In genomic region chr21:41926807-41927171, GRCh38 we compare ENCODE assay signal across 9 cellular contexts. TPM values are rescaled to one million over a fixed set of nuclear protein-coding genes. Genes with fewer than 3 reads are reported as not detected.
DNase-seq lines count a peak whose midpoint lies in the region; ATAC-seq, FAIRE-seq and TF ChIP-seq lines count a peak whose summit lies in the region.
"Had no signal": no experiment of that assay in that cellular context is flagged by ENCODE, and none has a peak within 500 bp of the region (broad histone marks: within the 10 kb centered on the region; RNA-seq: fewer than 3 reads in every experiment).

No MANE protein-coding gene starts in this region.

- no peaks in the 10 kb centered on the region for H3K36me3 ChIP-seq in CD8-positive, alpha-beta memory T cell (ENCODE audit: insufficient read depth, low read length)
- H3K36me3 ChIP-seq in IMR-90 (ENCODE audit: control insufficient read depth, insufficient read depth, low read length) (no peaks in the 10 kb centered on the region; the same call in 1 of the 2 replicates), osteoblast (ENCODE audit: insufficient read depth, low read length) (peaks cover 3% of the 10 kb centered on the region)

- no peak overlapping the region for H2BK15ac ChIP-seq in IMR-90 (ENCODE audit: low read depth, low read length)

- no peaks in the 10 kb centered on the region for H3K9me3 Mint-ChIP-seq in CD8-positive, alpha-beta memory T cell
- H3K9me3 Mint-ChIP-seq in dendritic cell treated with granulocyte-macrophage colony-stimulating factor and Interleukin-4, amounts not matched to agents 40 ng/mL and 50 ng/mL, for 4 days = no peaks in the 10 kb centered on the region

- H3K18ac ChIP-seq in IMR-90 (ENCODE audit: low read depth, low read length) = peak overlapping the region; percentile 98

- H3K4me3 ChIP-seq in CD8-positive, alpha-beta memory T cell (ENCODE audit: low read length) = peak overlapping the region; percentile 66
- peak overlapping the region; percentile 52 for H3K4me3 ChIP-seq in IMR-90 (ENCODE audit: insufficient read depth, low read depth, low read length)
- H3K4me3 ChIP-seq in osteoblast (ENCODE audit: insufficient read depth, low read length) = peak overlapping the region; percentile 63

- H3K27ac ChIP-seq in CD8-positive, alpha-beta memory T cell (ENCODE audit: low read depth, low read length) = peak overlapping the region; percentile 71
- H3K27ac ChIP-seq in IMR-90 (ENCODE audit: insufficient read depth, low read length) = peak overlapping the region; percentile 96; the same call in 1 of the 2 replicates
- H3K27ac ChIP-seq in osteoblast (ENCODE audit: low read depth, low read length) = peak overlapping the region; percentile 99

- peaks cover 29% of the 10 kb centered on the region for H3K79me2 ChIP-seq in osteoblast (ENCODE audit: insufficient read depth, low read length)

- peak overlapping the region; percentile 80 for H2BK5ac ChIP-seq in IMR-90 (ENCODE audit: low read depth, low read length, poor library complexity, severe bottlenecking)

- no peaks in the 10 kb centered on the region for H3K27me3 ChIP-seq in CD8-positive, alpha-beta memory T cell (ENCODE audit: insufficient read depth, low read length, poor library complexity, severe bottlenecking)
- H3K27me3 ChIP-seq in IMR-90 (ENCODE audit: control insufficient read depth, insufficient read depth, low read length) (no peaks in the 10 kb centered on the region), osteoblast (ENCODE audit: insufficient read depth, low read length) (no peaks in the 10 kb centered on the region)

- in situ Hi-C loops in IMR-90 (cut with MboI; ENCODE audit: low sequenced_read_pairs) = no loop called here

- POLR2A ChIA-PET in CD8-positive, alpha-beta memory T cell (lab: Charles Lee) = interaction anchor here (1.1 to 3.4 kb wide), 3 partner anchors 48 to 137 kb away, joined by 3 to 24 read pairs (median 5); partner anchors contain the start of gene PRDM15
- POLR2A ChIA-PET in IMR-90 (lab: Charles Lee; ENCODE audit: unreplicated experiment) = interaction anchor here (0.5 to 1.3 kb wide), 2 partner anchors 30 to 117 kb away, joined by 3 read pairs; no protein-coding TSS in a partner anchor

- no peak overlapping the region for H3K14ac ChIP-seq in IMR-90 (replicated peaks; ENCODE audit: low read depth, low read length)

- no peak for TF ChIP-seq RAD21 in IMR-90 (IDR thresholded peaks at IDR 0.05; ENCODE audit: low read length)

- no peak for TF ChIP-seq POLR2A in IMR-90 (IDR thresholded peaks at IDR 0.05; ENCODE audit: low read depth, low read length)

- CTCF ChIA-PET in CD8-positive, alpha-beta memory T cell (lab: Charles Lee) = interaction anchor here (1.1 to 1.4 kb wide), 3 partner anchors 47 to 191 kb away, joined by 3 to 15 read pairs (median 4); partner anchors contain the start of gene PRDM15
- CTCF ChIA-PET in IMR-90 (lab: Yijun Ruan, JAX) = interaction anchor here (1.5 kb wide), 1 partner anchor 314 kb away, joined by 4 read pairs; no protein-coding TSS in a partner anchor

- DNase-seq in CD8-positive, alpha-beta memory T cell = no peak
- DNase-seq in IMR-90 (no peak), osteoblast (ENCODE audit: insufficient read length, low spot score, missing footprints) (no peak), C1 segment of cervical spinal cord (lab: John Stamatoyannopoulos, UW) (no peak), posterior cingulate gyrus (no peak), urothelium cell line (ENCODE audit: low spot score) (no peak)
- DNase-seq: NCI-H1105 treated with DMSO at 0.1 percent for 48 hours had no signal

- intact Hi-C loops in IMR-90 (cut with micrococcal nuclease) (no loop called here), posterior cingulate gyrus (cut with DNase I) (no loop called here)
- intact Hi-C loops in dendritic cell treated with granulocyte-macrophage colony-stimulating factor and Interleukin-4, amounts not matched to agents 40 ng/mL and 50 ng/mL, for 4 days (cut with micrococcal nuclease) = loop anchor here (2.0 to 5.0 kb wide), 2 partner anchors 26 to 81 kb away; no protein-coding TSS in a partner anchor

- H4K5ac ChIP-seq in IMR-90 (ENCODE audit: low read depth, low read length) = peak overlapping the region; percentile 99

- H2BK20ac ChIP-seq in IMR-90 (ENCODE audit: low read depth, low read length) = no peak overlapping the region

- FAIRE-seq in urothelium cell line (lab: Jason Lieb, UNC) = no peak

- peaks cover 27 to 52% of the 10 kb centered on the region in 2 experiments for H3K79me1 ChIP-seq in IMR-90 (ENCODE audit: low read depth in 1 of 2, low read length in 2 of 2)

- H4K20me1 ChIP-seq in IMR-90 (ENCODE audit: insufficient read depth, low read length) (no peaks in the 10 kb centered on the region), osteoblast (ENCODE audit: insufficient read depth, low read length) (no peaks in the 10 kb centered on the region)

- peak overlapping the region; percentile 99 for H3K4me2 ChIP-seq in IMR-90 (ENCODE audit: low read depth, low read length)
- H3K4me2 ChIP-seq in osteoblast (ENCODE audit: insufficient read depth, low read length) = peak overlapping the region; percentile 88

- H3K4me1 Mint-ChIP-seq in CD8-positive, alpha-beta memory T cell = peaks cover 33 to 53% (median 43%) of the 10 kb centered on the region in 3 donors
- H3K4me1 Mint-ChIP-seq in dendritic cell treated with granulocyte-macrophage colony-stimulating factor and Interleukin-4, amounts not matched to agents 40 ng/mL and 50 ng/mL, for 4 days (ENCODE audit: low read depth) = peaks cover 91% of the 10 kb centered on the region

- H2AK5ac ChIP-seq in IMR-90 (ENCODE audit: low read depth, low read length) = no peak overlapping the region

- H3K9ac ChIP-seq in IMR-90 (ENCODE audit: low read depth, low read length) = peak overlapping the region; percentile 95; the same call in 1 of the 2 replicates

- 0 out of 2 replicates have a peak overlapping the region, but pooled peaks have one; percentile 8 for H4K91ac ChIP-seq in IMR-90 (ENCODE audit: insufficient read depth, low read depth, low read length)

- peaks cover 44% of the 10 kb centered on the region for H3K4me1 ChIP-seq in CD8-positive, alpha-beta memory T cell (ENCODE audit: insufficient read depth, low read length)
- H3K4me1 ChIP-seq in IMR-90 (ENCODE audit: control insufficient read depth, insufficient read depth, low read length) (peaks cover 17% of the 10 kb centered on the region), osteoblast (ENCODE audit: insufficient read depth, low read length) (peaks cover 54% of the 10 kb centered on the region)

- dilution Hi-C loops in IMR-90 (cut with HindIII; ENCODE audit: low sequenced_read_pairs, unreplicated experiment) = no loop called here

- peak overlapping the region; percentile 87 to 97 (median 95) for H3K4me3 Mint-ChIP-seq in CD8-positive, alpha-beta memory T cell
- peak overlapping the region; percentile 81 for H3K4me3 Mint-ChIP-seq in dendritic cell treated with granulocyte-macrophage colony-stimulating factor and Interleukin-4, amounts not matched to agents 40 ng/mL and 50 ng/mL, for 4 days

- peak overlapping the region; percentile 27 to 57 for H4K8ac ChIP-seq in IMR-90 (ENCODE audit: low read depth in 2 of 2, low read length in 2 of 2)

- peak overlapping the region; percentile 16; the same call in 1 of the 2 replicates for H2BK120ac ChIP-seq in IMR-90 (ENCODE audit: low read depth, low read length)

- H3K23ac ChIP-seq in IMR-90 (ENCODE audit: low read depth, low read length) = peak overlapping the region; percentile 10; the same call in 1 of the 2 replicates

- H2AFZ ChIP-seq in IMR-90 (replicated peaks; ENCODE audit: low read length, poor library complexity) (no peak overlapping the region), osteoblast (ENCODE audit: low read length) (peak overlapping the region; percentile 71)

- peak overlapping the region; percentile 27; the same call in 1 of the 2 replicates for H3K56ac ChIP-seq in IMR-90 (ENCODE audit: extremely low read depth, insufficient read depth, low read length)

- no peak overlapping the region for H2AK9ac ChIP-seq in IMR-90 (replicated peaks; ENCODE audit: low read depth, low read length, poor library complexity)

- WGBS in IMR-90 (ENCODE audit: extremely low coverage in 2 of 2, insufficient read length in 1 of 2), 2 experiments = no CpG with 5 or more reads among the region's 3 CpGs

- peak overlapping the region; percentile 0; the same call in 1 of the 2 replicates for H3K4ac ChIP-seq in IMR-90 (ENCODE audit: low read depth, low read length)

- no TSS peak for BruUV-seq in IMR-90 (replicated peaks; lab: Mats Ljungman, UMichigan)

- H3K9me1 ChIP-seq in IMR-90 (ENCODE audit: insufficient read depth, low read length) = peaks cover 19% of the 10 kb centered on the region

- ATAC-seq in IMR-90 (ENCODE audit: low read depth) (peak; percentile 33), HG02840 (IDR thresholded peaks at IDR 0.05; ENCODE audit: low FRiP score, unreplicated experiment) (no peak)

- TF ChIP-seq CTCF in IMR-90 (conservative IDR thresholded peaks at IDR 0.05; ENCODE audit: low read depth, low read length) (no peak), osteoblast (IDR thresholded peaks at IDR 0.05; ENCODE audit: extremely low read depth, low read depth, low read length) (no peak)

- peaks cover 1 to 5% of the 10 kb centered on the region in 2 donors for H3K27me3 Mint-ChIP-seq in CD8-positive, alpha-beta memory T cell
- peaks cover 2% of the 10 kb centered on the region for H3K27me3 Mint-ChIP-seq in dendritic cell treated with granulocyte-macrophage colony-stimulating factor and Interleukin-4, amounts not matched to agents 40 ng/mL and 50 ng/mL, for 4 days

- no peaks in the 10 kb centered on the region for H3K9me3 ChIP-seq in CD8-positive, alpha-beta memory T cell (ENCODE audit: low read length)
- H3K9me3 ChIP-seq in IMR-90 (ENCODE audit: control insufficient read depth, insufficient read depth, low read length) = no peaks in the 10 kb centered on the region
- H3K9me3 ChIP-seq in osteoblast (ENCODE audit: low read depth, low read length) = no peaks in the 10 kb centered on the region

- peaks cover 0 to 7% (median 0%) of the 10 kb centered on the region in 3 donors for H3K36me3 Mint-ChIP-seq in CD8-positive, alpha-beta memory T cell
- peaks cover 15% of the 10 kb centered on the region for H3K36me3 Mint-ChIP-seq in dendritic cell treated with granulocyte-macrophage colony-stimulating factor and Interleukin-4, amounts not matched to agents 40 ng/mL and 50 ng/mL, for 4 days (ENCODE audit: low read depth)

- peak overlapping the region; percentile 79 to 100 (median 98) for H3K27ac Mint-ChIP-seq in CD8-positive, alpha-beta memory T cell
- peak overlapping the region; percentile 96 for H3K27ac Mint-ChIP-seq in dendritic cell treated with granulocyte-macrophage colony-stimulating factor and Interleukin-4, amounts not matched to agents 40 ng/mL and 50 ng/mL, for 4 days

RNA-seq across cellular contexts. Expression of gene C2CD2, which starts 27.0 kb away (rescaled TPM):
- 1 to 10 TPM; 4.3 to 5.0 TPM for total RNA-seq in CD8-positive, alpha-beta memory T cell
- polyA plus RNA-seq in CD8-positive, alpha-beta memory T cell = 2.3 TPM
- 19.4 and 25.3 TPM in 2 replicates for total RNA-seq in IMR-90 (2012; rRNA removed)
- polyA plus RNA-seq in IMR-90 (2012; rRNA removed) = 10.6 and 15.6 TPM in 2 replicates
- polyA plus RNA-seq in IMR-90 (2012; cell fraction: cytosol; rRNA removed) = 5.8 and 8.5 TPM in 2 replicates
- 28.1 and 43.3 TPM in 2 replicates for polyA plus RNA-seq in IMR-90 (2012; cell fraction: nucleus; rRNA removed; ENCODE audit: low replicate concordance)
- total RNA-seq in osteoblast = 33.9 and 40.9 TPM in 2 replicates

RNA-seq across cellular contexts. Expression of gene PRDM15, which starts 47.6 kb away (rescaled TPM):
- 10 to 100 TPM; 12.0 to 13.1 TPM for total RNA-seq in CD8-positive, alpha-beta memory T cell
- 2.2 TPM for polyA plus RNA-seq in CD8-positive, alpha-beta memory T cell
- total RNA-seq in IMR-90 (2012; rRNA removed) (5.6 and 8.8 TPM in 2 replicates), osteoblast (7.2 and 8.8 TPM in 2 replicates)
- polyA plus RNA-seq in IMR-90 (2012; rRNA removed) = 7.3 and 7.6 TPM in 2 replicates
- polyA plus RNA-seq in IMR-90 (2012; cell fraction: cytosol; rRNA removed) = 2.5 and 3.2 TPM in 2 replicates
- polyA plus RNA-seq in IMR-90 (2012; cell fraction: nucleus; rRNA removed; ENCODE audit: low replicate concordance) = 32.6 and 43.8 TPM in 2 replicates
